Comparison of ENCODE assay signal across 2 cellular contexts in the genomic region with DNA sequence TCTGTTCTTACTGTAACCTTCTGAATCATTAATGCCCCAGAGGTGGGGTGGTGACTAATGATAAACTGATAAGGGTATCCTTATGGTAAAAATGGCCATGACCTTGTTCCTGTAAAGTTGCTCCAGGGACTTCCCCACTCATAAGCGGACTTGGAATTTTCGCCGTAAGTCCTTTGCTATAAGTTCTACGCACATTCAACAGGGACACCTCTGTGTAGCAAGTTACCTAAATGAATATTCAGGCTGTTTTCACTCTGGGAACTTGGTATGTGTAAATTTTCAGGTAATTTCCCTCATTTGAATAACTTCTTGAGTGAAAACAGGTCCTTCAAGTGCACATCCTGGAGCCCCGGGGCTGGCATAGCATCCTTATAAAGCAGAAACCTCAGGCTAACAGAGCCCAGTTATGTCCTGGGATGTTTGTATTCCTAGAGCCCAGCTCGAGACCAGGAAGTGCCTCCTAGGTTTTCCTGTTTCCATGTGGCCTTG.
TF ChIP-seq lines count a peak whose summit lies in the region.

No MANE protein-coding gene starts in this region.

TF ChIP-seq in GM12878, 131 proteins besides CTCF, POLR2A, EP300 and RAD21 (continued from another document and continues in another):
- TF ChIP-seq SPI1 (IDR thresholded peaks at IDR 0.05; ENCODE audit: borderline replicate concordance, insufficient read depth, low read depth, low read length) (peak; percentile 16; the same call in 1 of the 2 replicates), BMI1 (IDR thresholded peaks at IDR 0.05; ENCODE audit: borderline replicate concordance) (peak; percentile 25; the same call in 1 of the 2 replicates), RUNX3 (IDR thresholded peaks at IDR 0.05; ENCODE audit: low read length) (0 out of 2 replicates have a peak, but pooled peaks have one; percentile 3), KLF5 (IDR thresholded peaks at IDR 0.05; ENCODE audit: partially characterized antibody) (peak; percentile 42), ZNF217 (IDR thresholded peaks at IDR 0.05) (no peak; the same call in 1 of the 2 replicates), CREM (IDR thresholded peaks at IDR 0.05; ENCODE audit: low read depth) (peak; percentile 35; the same call in 1 of the 2 replicates), SREBF1 (IDR thresholded peaks at IDR 0.05; ENCODE audit: low read length) (no peak), BACH1 (IDR thresholded peaks at IDR 0.05; ENCODE audit: borderline replicate concordance) (no peak), ZNF622 (IDR thresholded peaks at IDR 0.05) (no peak), BHLHE40 (IDR thresholded peaks at IDR 0.05; ENCODE audit: borderline replicate concordance in 1 of 2, low read depth in 2 of 2, low read length in 1 of 2) (no peak), POLR2AphosphoS5 (IDR thresholded peaks at IDR 0.05; ENCODE audit: low read length) (peak; percentile 37; the same call in 1 of the 2 replicates), RELA (IDR thresholded peaks at IDR 0.05; ENCODE audit: borderline replicate concordance, partially characterized antibody) (peak; percentile 55), PML (IDR thresholded peaks at IDR 0.05; ENCODE audit: low read length) (peak; percentile 30; the same call in 1 of the 2 replicates), MEF2A (IDR thresholded peaks at IDR 0.05; ENCODE audit: insufficient read depth, low read depth, low read length) (no peak), POU2F2 (IDR thresholded peaks at IDR 0.05; ENCODE audit: borderline replicate concordance, low read depth, low read length) (peak; percentile 97), SMAD1 (IDR thresholded peaks at IDR 0.05; ENCODE audit: low read depth, partially characterized antibody) (peak; percentile 9), JUNB (IDR thresholded peaks at IDR 0.05) (peak; percentile 58), ZNF24 (IDR thresholded peaks at IDR 0.05) (0 out of 2 replicates have a peak, but pooled peaks have one; percentile 55), GATAD2B (conservative IDR thresholded peaks at IDR 0.05; ENCODE audit: low read depth) (0 out of 2 replicates have a peak, but pooled peaks have one; percentile 46), TCF3 (IDR thresholded peaks at IDR 0.05; ENCODE audit: borderline replicate concordance, insufficient read depth, low read depth, low read length) (no peak), KAT2A (conservative IDR thresholded peaks at IDR 0.05; ENCODE audit: control insufficient read depth, low read depth, low read length) (no peak)
- TF ChIP-seq, protein P1, sequence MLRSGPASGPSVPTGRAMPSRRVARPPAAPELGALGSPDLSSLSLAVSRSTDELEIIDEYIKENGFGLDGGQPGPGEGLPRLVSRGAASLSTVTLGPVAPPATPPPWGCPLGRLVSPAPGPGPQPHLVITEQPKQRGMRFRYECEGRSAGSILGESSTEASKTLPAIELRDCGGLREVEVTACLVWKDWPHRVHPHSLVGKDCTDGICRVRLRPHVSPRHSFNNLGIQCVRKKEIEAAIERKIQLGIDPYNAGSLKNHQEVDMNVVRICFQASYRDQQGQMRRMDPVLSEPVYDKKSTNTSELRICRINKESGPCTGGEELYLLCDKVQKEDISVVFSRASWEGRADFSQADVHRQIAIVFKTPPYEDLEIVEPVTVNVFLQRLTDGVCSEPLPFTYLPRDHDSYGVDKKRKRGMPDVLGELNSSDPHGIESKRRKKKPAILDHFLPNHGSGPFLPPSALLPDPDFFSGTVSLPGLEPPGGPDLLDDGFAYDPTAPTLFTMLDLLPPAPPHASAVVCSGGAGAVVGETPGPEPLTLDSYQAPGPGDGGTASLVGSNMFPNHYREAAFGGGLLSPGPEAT (IDR thresholded peaks at IDR 0.05; ENCODE audit: low read depth) = peak; percentile 57; the same call in 1 of the 2 replicates
- TF ChIP-seq, protein P2, sequence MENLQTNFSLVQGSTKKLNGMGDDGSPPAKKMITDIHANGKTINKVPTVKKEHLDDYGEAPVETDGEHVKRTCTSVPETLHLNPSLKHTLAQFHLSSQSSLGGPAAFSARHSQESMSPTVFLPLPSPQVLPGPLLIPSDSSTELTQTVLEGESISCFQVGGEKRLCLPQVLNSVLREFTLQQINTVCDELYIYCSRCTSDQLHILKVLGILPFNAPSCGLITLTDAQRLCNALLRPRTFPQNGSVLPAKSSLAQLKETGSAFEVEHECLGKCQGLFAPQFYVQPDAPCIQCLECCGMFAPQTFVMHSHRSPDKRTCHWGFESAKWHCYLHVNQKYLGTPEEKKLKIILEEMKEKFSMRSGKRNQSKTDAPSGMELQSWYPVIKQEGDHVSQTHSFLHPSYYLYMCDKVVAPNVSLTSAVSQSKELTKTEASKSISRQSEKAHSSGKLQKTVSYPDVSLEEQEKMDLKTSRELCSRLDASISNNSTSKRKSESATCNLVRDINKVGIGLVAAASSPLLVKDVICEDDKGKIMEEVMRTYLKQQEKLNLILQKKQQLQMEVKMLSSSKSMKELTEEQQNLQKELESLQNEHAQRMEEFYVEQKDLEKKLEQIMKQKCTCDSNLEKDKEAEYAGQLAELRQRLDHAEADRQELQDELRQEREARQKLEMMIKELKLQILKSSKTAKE (IDR thresholded peaks at IDR 0.05; ENCODE audit: low read depth, poor library complexity, severe bottlenecking) = peak; percentile 14
- TF ChIP-seq, protein P3, sequence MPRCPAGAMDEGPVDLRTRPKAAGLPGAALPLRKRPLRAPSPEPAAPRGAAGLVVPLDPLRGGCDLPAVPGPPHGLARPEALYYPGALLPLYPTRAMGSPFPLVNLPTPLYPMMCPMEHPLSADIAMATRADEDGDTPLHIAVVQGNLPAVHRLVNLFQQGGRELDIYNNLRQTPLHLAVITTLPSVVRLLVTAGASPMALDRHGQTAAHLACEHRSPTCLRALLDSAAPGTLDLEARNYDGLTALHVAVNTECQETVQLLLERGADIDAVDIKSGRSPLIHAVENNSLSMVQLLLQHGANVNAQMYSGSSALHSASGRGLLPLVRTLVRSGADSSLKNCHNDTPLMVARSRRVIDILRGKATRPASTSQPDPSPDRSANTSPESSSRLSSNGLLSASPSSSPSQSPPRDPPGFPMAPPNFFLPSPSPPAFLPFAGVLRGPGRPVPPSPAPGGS (IDR thresholded peaks at IDR 0.05; ENCODE audit: borderline replicate concordance, insufficient read depth, low read depth, low read length, poor library complexity, severe bottlenecking) = peak; percentile 75
- TF ChIP-seq, protein P4, sequence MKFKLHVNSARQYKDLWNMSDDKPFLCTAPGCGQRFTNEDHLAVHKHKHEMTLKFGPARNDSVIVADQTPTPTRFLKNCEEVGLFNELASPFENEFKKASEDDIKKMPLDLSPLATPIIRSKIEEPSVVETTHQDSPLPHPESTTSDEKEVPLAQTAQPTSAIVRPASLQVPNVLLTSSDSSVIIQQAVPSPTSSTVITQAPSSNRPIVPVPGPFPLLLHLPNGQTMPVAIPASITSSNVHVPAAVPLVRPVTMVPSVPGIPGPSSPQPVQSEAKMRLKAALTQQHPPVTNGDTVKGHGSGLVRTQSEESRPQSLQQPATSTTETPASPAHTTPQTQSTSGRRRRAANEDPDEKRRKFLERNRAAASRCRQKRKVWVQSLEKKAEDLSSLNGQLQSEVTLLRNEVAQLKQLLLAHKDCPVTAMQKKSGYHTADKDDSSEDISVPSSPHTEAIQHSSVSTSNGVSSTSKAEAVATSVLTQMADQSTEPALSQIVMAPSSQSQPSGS (IDR thresholded peaks at IDR 0.05; ENCODE audit: low read length) = peak; percentile 44
- TF ChIP-seq, protein P5, sequence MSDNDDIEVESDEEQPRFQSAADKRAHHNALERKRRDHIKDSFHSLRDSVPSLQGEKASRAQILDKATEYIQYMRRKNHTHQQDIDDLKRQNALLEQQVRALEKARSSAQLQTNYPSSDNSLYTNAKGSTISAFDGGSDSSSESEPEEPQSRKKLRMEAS (IDR thresholded peaks at IDR 0.05; ENCODE audit: low read depth, low read length) = no peak

TF ChIP-seq in HEK293T, 16 proteins besides CTCF, POLR2A, EP300 and RAD21 (continued from another document):
- no peak for TF ChIP-seq ARNT (IDR thresholded peaks at IDR 0.05)
